Comparison of ENCODE assay signal across 1 cellular context in the genomic region with DNA sequence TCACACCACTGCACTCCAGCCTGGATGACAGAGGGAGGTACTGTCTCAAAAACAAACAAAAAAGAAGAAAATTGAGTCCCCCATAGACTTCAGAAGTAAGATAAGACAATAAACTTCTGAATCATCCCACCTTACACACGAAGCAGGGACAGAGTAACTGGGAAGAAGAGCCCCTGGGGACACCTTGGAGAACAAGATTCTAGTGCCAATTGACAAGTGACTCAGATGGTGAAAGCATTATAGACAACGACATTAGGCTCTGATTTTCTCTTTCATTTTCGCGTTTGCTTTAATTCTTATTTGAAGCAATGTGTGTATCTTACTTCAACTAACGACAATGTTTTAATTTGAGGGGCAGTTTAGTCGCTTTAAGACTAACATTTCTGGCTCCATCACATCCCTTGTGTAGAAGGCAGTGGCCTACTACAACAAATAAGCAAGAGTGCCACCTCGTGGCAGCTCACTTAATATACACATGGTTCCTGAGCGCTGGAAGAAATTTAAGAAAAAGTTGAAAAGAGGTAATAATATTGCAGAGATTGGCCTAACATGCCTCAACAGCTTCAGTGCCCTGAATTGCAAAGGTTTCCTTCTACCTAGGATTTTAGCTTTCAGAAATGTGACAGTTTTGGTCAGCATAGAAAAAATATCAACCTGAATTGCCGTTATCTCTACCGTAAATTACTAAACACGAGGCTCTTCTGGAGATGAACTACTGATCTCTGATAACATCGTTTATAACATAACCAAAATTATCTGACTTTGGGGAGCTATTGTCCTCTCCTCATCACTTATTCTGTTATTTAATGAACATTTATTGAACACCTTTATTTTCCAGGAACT.
TF ChIP-seq lines count a peak whose summit lies in the region.

No MANE protein-coding gene starts in this region.

TF ChIP-seq in K562, 482 proteins besides CTCF, POLR2A, EP300 and RAD21 (continued from another document):
- TF ChIP-seq NCOR1 (IDR thresholded peaks at IDR 0.05) (no peak), ARID2 (IDR thresholded peaks at IDR 0.05) (0 out of 2 replicates have a peak, but pooled peaks have one; percentile 39), ARHGAP35 (IDR thresholded peaks at IDR 0.05; ENCODE audit: partially characterized antibody) (no peak), TBL1XR1 (IDR thresholded peaks at IDR 0.05; ENCODE audit: low read length in 2 of 2) (no peak), ZNF232 (CRISPR knock-in tag; IDR thresholded peaks at IDR 0.05) (no peak)
- TF ChIP-seq, protein P1, sequence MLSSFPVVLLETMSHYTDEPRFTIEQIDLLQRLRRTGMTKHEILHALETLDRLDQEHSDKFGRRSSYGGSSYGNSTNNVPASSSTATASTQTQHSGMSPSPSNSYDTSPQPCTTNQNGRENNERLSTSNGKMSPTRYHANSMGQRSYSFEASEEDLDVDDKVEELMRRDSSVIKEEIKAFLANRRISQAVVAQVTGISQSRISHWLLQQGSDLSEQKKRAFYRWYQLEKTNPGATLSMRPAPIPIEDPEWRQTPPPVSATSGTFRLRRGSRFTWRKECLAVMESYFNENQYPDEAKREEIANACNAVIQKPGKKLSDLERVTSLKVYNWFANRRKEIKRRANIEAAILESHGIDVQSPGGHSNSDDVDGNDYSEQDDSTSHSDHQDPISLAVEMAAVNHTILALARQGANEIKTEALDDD (IDR thresholded peaks at IDR 0.05) = no peak
- TF ChIP-seq, protein P2, sequence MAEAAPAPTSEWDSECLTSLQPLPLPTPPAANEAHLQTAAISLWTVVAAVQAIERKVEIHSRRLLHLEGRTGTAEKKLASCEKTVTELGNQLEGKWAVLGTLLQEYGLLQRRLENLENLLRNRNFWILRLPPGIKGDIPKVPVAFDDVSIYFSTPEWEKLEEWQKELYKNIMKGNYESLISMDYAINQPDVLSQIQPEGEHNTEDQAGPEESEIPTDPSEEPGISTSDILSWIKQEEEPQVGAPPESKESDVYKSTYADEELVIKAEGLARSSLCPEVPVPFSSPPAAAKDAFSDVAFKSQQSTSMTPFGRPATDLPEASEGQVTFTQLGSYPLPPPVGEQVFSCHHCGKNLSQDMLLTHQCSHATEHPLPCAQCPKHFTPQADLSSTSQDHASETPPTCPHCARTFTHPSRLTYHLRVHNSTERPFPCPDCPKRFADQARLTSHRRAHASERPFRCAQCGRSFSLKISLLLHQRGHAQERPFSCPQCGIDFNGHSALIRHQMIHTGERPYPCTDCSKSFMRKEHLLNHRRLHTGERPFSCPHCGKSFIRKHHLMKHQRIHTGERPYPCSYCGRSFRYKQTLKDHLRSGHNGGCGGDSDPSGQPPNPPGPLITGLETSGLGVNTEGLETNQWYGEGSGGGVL (CRISPR knock-in tag; IDR thresholded peaks at IDR 0.05) = no peak
